Comparison of ENCODE assay signal across 12 cellular contexts in the genomic region with DNA sequence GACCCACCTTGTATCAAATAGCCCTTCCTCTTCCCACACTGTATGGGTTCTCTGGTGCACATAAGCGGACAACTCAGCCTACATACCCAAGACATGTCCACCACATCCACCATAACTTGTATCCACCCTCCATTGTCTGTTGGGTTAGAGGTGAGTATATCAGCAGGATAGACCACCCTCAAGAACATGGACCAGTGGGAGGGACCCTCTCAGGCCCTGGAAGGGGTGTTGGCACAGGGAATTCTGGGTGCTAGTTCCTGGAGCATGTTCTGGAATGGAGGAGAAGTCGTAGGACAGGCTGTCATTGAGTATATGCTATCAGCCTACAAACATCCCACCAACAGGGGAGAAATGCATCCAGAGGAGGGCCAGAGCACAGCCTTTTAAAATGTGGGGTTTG.
"Had no signal": no experiment of that assay in that cellular context is flagged by ENCODE, and none has a peak within 500 bp of the region (broad histone marks: within the 10 kb centered on the region; RNA-seq: fewer than 3 reads in every experiment).

No MANE protein-coding gene starts in this region.

- DNase-seq: activated CD4-positive, alpha-beta T cell treated with anti-CD3 and anti-CD28 coated beads, Interleukin-2, amount 50 U/mL, for 1 hour; activated naive CD4-positive, alpha-beta T cell; amygdala; brain microvascular endothelial cell; endodermal cell; erythroblast; small intestine had no signal

- H3K4me3 Mint-ChIP-seq: dendritic cell treated with granulocyte-macrophage colony-stimulating factor and Interleukin-4, amounts not matched to agents 40 ng/mL and 50 ng/mL, for 4 days; endodermal cell; WTC11 had no signal

- H3K4me1 Mint-ChIP-seq: WTC11 had no signal

- H3K27ac Mint-ChIP-seq: dendritic cell treated with granulocyte-macrophage colony-stimulating factor and Interleukin-4, amounts not matched to agents 40 ng/mL and 50 ng/mL, for 4 days; endodermal cell; WTC11 had no signal

- H2AFZ ChIP-seq: hepatocyte had no signal

- H3K9me3 Mint-ChIP-seq: dendritic cell treated with granulocyte-macrophage colony-stimulating factor and Interleukin-4, amounts not matched to agents 40 ng/mL and 50 ng/mL, for 4 days; endodermal cell had no signal

- H3K27me3 ChIP-seq: brain microvascular endothelial cell, hepatocyte, right atrium auricular region, vagina had no signal

- ATAC-seq: WTC11 had no signal

- H3K79me2 ChIP-seq: hepatocyte had no signal

- H3K4me2 ChIP-seq: hepatocyte had no signal

- H3K27me3 Mint-ChIP-seq: dendritic cell treated with granulocyte-macrophage colony-stimulating factor and Interleukin-4, amounts not matched to agents 40 ng/mL and 50 ng/mL, for 4 days had no signal

- H3K27ac ChIP-seq: brain microvascular endothelial cell, hepatocyte, right atrium auricular region, vagina had no signal

- H3K4me3 ChIP-seq: hepatocyte, right atrium auricular region, vagina had no signal
